Comparison of ENCODE assay signal across 1 cellular context in the genomic region with DNA sequence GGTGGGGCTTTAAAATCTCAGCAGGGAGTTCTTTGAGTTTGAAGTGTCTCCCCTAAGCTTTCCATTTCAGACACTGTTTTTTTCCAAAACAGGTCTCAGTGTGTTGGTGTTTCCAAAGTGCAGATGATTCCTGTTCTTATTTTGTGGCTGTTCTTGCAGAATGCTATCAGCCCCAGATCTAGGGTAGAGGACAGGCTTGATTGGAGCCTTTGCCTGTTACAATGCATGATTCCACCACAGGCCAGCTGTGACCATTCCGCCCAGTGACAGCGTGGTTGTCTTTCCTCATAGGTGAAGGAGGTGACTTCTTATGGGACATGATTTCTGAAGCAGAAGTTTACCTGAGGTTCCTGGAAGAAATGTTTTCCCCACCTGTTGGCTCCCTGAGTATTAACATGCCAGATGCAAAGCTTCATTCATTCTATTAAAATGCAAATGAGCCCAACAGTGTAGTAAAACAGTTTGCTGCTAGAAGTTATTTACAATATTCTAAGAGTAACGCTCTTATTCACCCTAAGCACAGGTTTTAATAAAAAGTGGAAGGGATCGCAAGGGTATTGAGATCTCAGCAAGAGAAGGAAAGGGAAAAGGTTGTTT.
A peak's percentile ranks its signal among the peaks of the same experiment; 100 is the strongest.
TF ChIP-seq lines count a peak whose summit lies in the region.

No MANE protein-coding gene starts in this region.

TF ChIP-seq in H1, 55 proteins besides CTCF, POLR2A, EP300 and RAD21:
- TF ChIP-seq, protein P1, sequence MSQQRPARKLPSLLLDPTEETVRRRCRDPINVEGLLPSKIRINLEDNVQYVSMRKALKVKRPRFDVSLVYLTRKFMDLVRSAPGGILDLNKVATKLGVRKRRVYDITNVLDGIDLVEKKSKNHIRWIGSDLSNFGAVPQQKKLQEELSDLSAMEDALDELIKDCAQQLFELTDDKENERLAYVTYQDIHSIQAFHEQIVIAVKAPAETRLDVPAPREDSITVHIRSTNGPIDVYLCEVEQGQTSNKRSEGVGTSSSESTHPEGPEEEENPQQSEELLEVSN (IDR thresholded peaks at IDR 0.05): no peak
- no peak for TF ChIP-seq MAFK (IDR thresholded peaks at IDR 0.05; ENCODE audit: low read depth, low read length)
- TF ChIP-seq TCF12 (IDR thresholded peaks at IDR 0.05; ENCODE audit: low read depth, low read length): peak; percentile 61; the same call in 1 of the 2 replicates
- no peak for TF ChIP-seq POLR2AphosphoS5 (IDR thresholded peaks at IDR 0.05; ENCODE audit: low read depth, low read length)
- TF ChIP-seq SAP30 (IDR thresholded peaks at IDR 0.05; ENCODE audit: insufficient read depth, insufficient replicate concordance, low read length): no peak
- no peak for TF ChIP-seq JUN (IDR thresholded peaks at IDR 0.05; ENCODE audit: low read depth, low read length)
- no peak for TF ChIP-seq ZNF274 (IDR thresholded peaks at IDR 0.05; ENCODE audit: borderline replicate concordance, extremely low read depth, low read length)
- TF ChIP-seq CTBP2 (IDR thresholded peaks at IDR 0.05; ENCODE audit: borderline replicate concordance, insufficient read depth, insufficient read length, low read length): no peak
